ENCODE assay signal across 17 cellular contexts in genomic region chr11:15757299-15757698, GRCh38.
DNase-seq lines count a peak whose midpoint lies in the region; ATAC-seq lines count a peak whose summit lies in the region.
"Had no signal": no experiment of that assay in that cellular context is flagged by ENCODE, and none has a peak within 500 bp of the region (broad histone marks: within the 10 kb centered on the region; RNA-seq: fewer than 3 reads in every experiment).

No MANE protein-coding gene starts in this region.

- H3K4ac ChIP-seq in mesendoderm (ENCODE audit: low read depth, low read length): no peak overlapping the region

- WGBS in mesendoderm (ENCODE audit: extremely low coverage, insufficient coverage, low lambda C conversion rate): no CpG with 5 or more reads among the region's 10 CpGs

- H3K79me1 ChIP-seq in mesendoderm (ENCODE audit: low read length): no peaks in the 10 kb centered on the region

- no peaks in the 10 kb centered on the region for H3K4me1 Mint-ChIP-seq in stimulated activated memory B cell treated with anti-CD40 and anti-IgM and Interleukin-4, amounts not matched to agents 10 μg/mL and 1 μg/mL and 100 μg/mL, for 72 hours
- H3K4me1 Mint-ChIP-seq: T-helper 17 cell had no signal

- H3K36me3 Mint-ChIP-seq in stimulated activated memory B cell treated with anti-CD40 and anti-IgM and Interleukin-4, amounts not matched to agents 10 μg/mL and 1 μg/mL and 100 μg/mL, for 72 hours: no peaks in the 10 kb centered on the region

- H3K4me3 Mint-ChIP-seq in stimulated activated memory B cell treated with anti-CD40 and anti-IgM and Interleukin-4, amounts not matched to agents 10 μg/mL and 1 μg/mL and 100 μg/mL, for 72 hours: no peak overlapping the region
- H3K4me3 Mint-ChIP-seq: H9, T-helper 17 cell had no signal

- peak; percentile 6 for DNase-seq in NK-92 treated with Interleukin-12 subunit alpha and Interleukin-12 subunit beta, amount 100 ng/mL, for 24 hours (lab: John Stamatoyannopoulos, UW)
- no peak for DNase-seq in NK-92 (lab: John Stamatoyannopoulos, UW; ENCODE audit: unreplicated experiment)
- DNase-seq in MV-4-11 (lab: John Stamatoyannopoulos, UW): peak; percentile 41
- peak; percentile 17 for DNase-seq in mesendoderm
- no peak for DNase-seq in NCI-H226
- no peak for DNase-seq in NCI-H2227 (lab: John Stamatoyannopoulos, UW; ENCODE audit: unreplicated experiment)
- DNase-seq: H9, NCI-H146, NCI-H345, NCI-H526 treated with DMSO at 0.1 percent for 48 hours, SHP77 treated with DMSO at 0.1 percent for 48 hours, T-helper 17 cell had no signal

- no peak overlapping the region for H3K18ac ChIP-seq in mesendoderm (ENCODE audit: low read length)

- no peak overlapping the region for H2BK5ac ChIP-seq in mesendoderm (ENCODE audit: low read length)

- no peak overlapping the region for H3K27ac ChIP-seq in mesendoderm (ENCODE audit: low read depth, low read length)
- H3K27ac ChIP-seq: 22Rv1, BLaER1 had no signal

- H3K9me3 Mint-ChIP-seq in stimulated activated memory B cell treated with anti-CD40 and anti-IgM and Interleukin-4, amounts not matched to agents 10 μg/mL and 1 μg/mL and 100 μg/mL, for 72 hours: peaks cover 9% of the 10 kb centered on the region
- H3K9me3 Mint-ChIP-seq: H9 had no signal

- no peaks in the 10 kb centered on the region for H3K4me1 ChIP-seq in mesendoderm (ENCODE audit: control insufficient read depth, low read depth, low read length)
- H3K4me1 ChIP-seq: BLaER1 had no signal

- no peak overlapping the region for H3K9ac ChIP-seq in mesendoderm (ENCODE audit: low read length)
- H3K9ac ChIP-seq: BLaER1 had no signal

- H3K4me2 ChIP-seq in mesendoderm (ENCODE audit: low read length): no peak overlapping the region
- H3K4me2 ChIP-seq: BLaER1 had no signal

- no peak overlapping the region for H3K56ac ChIP-seq in mesendoderm (ENCODE audit: low read length)

- H3K4me3 ChIP-seq in mesendoderm (ENCODE audit: low read length): no peak overlapping the region
- H3K4me3 ChIP-seq: BLaER1 had no signal

- no peak overlapping the region for H2BK15ac ChIP-seq in mesendoderm (replicated peaks; ENCODE audit: low read depth)

- peak; percentile 74 for ATAC-seq in GM18867 (IDR thresholded peaks at IDR 0.05; ENCODE audit: unreplicated experiment)
- ATAC-seq in stimulated activated memory B cell treated with anti-CD40 and anti-IgM and Interleukin-4, amounts not matched to agents 10 μg/mL and 1 μg/mL and 100 μg/mL, for 72 hours: no peak
- ATAC-seq: Panc1, T-helper 17 cell had no signal

- no peak overlapping the region for H3K27ac Mint-ChIP-seq in stimulated activated memory B cell treated with anti-CD40 and anti-IgM and Interleukin-4, amounts not matched to agents 10 μg/mL and 1 μg/mL and 100 μg/mL, for 72 hours
- H3K27ac Mint-ChIP-seq: H9, T-helper 17 cell had no signal

- H2BK120ac ChIP-seq in mesendoderm (ENCODE audit: low read depth, low read length): no peak overlapping the region

- no peak overlapping the region for H2AK5ac ChIP-seq in mesendoderm (ENCODE audit: low read length)

- H4K5ac ChIP-seq in mesendoderm (ENCODE audit: low read length): no peak overlapping the region

- no peaks in the 10 kb centered on the region for H3K79me2 ChIP-seq in mesendoderm (ENCODE audit: control insufficient read depth, insufficient read depth, low read length)

- H3K36me3 ChIP-seq in mesendoderm (ENCODE audit: control insufficient read depth, insufficient read depth, low read length): no peaks in the 10 kb centered on the region
- H3K36me3 ChIP-seq: BLaER1 had no signal

- peaks cover 8% of the 10 kb centered on the region for H3K27me3 Mint-ChIP-seq in stimulated activated memory B cell treated with anti-CD40 and anti-IgM and Interleukin-4, amounts not matched to agents 10 μg/mL and 1 μg/mL and 100 μg/mL, for 72 hours

- no peaks in the 10 kb centered on the region for H3K27me3 ChIP-seq in mesendoderm (ENCODE audit: insufficient read depth, low read length, poor library complexity)
- H3K27me3 ChIP-seq: BLaER1 had no signal

- no peak overlapping the region for H4K8ac ChIP-seq in mesendoderm (ENCODE audit: low read depth, low read length)

- no peak overlapping the region for H3K23ac ChIP-seq in mesendoderm (ENCODE audit: low read length)

Comparison
In these comparisons a context has a peak if more than half of its experiments do, and no peak if none do; other contexts are left out.
1. DNase-seq: peak in NK-92 treated with Interleukin-12 subunit alpha and Interleukin-12 subunit beta, amount 100 ng/mL, for 24 hours (single experiment), MV-4-11 (single experiment) and mesendoderm (single experiment); none in NK-92 (single experiment), NCI-H226 (single experiment) and NCI-H2227 (single experiment).